23 cellular contexts compared by ENCODE assay signal in the genomic region with DNA sequence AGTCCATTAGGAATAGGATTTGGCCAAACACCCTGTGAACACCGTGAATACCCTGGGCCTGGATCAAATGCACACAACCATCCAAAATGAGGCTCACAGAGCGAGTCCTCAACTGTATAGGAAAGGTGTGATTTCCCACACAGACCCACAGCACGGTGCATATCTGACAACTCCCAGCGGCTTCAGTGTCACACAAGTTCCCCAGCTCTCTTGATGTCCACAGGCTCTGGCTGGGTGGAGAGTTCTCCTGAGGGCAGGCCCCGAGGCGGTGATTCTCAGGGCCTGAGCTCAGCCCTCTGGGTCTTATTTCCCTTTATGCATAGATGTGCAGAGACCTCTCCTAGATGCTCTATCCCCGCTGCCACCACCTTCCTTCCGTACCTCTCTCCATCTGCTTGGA.
A peak's percentile ranks its signal among the peaks of the same experiment; 100 is the strongest.
DNase-seq lines count a peak whose midpoint lies in the region; ATAC-seq and TF ChIP-seq lines count a peak whose summit lies in the region.
"Had no signal": no experiment of that assay in that cellular context is flagged by ENCODE, and none has a peak within 500 bp of the region (broad histone marks: within the 10 kb centered on the region; RNA-seq: fewer than 3 reads in every experiment).

No MANE protein-coding gene starts in this region.

- no peak overlapping the region for H2AFZ ChIP-seq in trophoblast cell (ENCODE audit: insufficient read depth, low read length, poor library complexity)

- no peak overlapping the region for H2BK120ac ChIP-seq in trophoblast cell (ENCODE audit: insufficient read depth, low read length, poor library complexity)

- POLR2A ChIA-PET in activated CD4-positive, alpha-beta memory T cell treated with anti-CD3 and anti-CD28 coated beads for 36 hours (lab: Charles Lee): no interaction called here

- H3K4me2 ChIP-seq in trophoblast cell (ENCODE audit: low read length): no peak overlapping the region

- H4K12ac ChIP-seq in trophoblast cell (ENCODE audit: low read depth, low read length): no peak overlapping the region

- no peaks in the 10 kb centered on the region for H3K27me3 ChIP-seq in right atrium auricular region
- H3K27me3 ChIP-seq in esophagus squamous epithelium: no peaks in the 10 kb centered on the region
- no peaks in the 10 kb centered on the region for H3K27me3 ChIP-seq in trophoblast cell (ENCODE audit: insufficient read depth, low read length)
- H3K27me3 ChIP-seq: BE2C, SJCRH30 had no signal

- CTCF ChIA-PET in activated CD4-positive, alpha-beta memory T cell treated with anti-CD3 and anti-CD28 coated beads for 36 hours (lab: Charles Lee): interaction anchor here (1.2 kb wide), 1 partner anchor 78 kb away, joined by 3 read pairs; no protein-coding TSS in a partner anchor

- H3K27ac ChIP-seq in right atrium auricular region: no peak overlapping the region
- H3K27ac ChIP-seq in esophagus squamous epithelium: peak overlapping the region in 3 of 4 donors; percentile 53 to 90 (median 72)
- H3K27ac ChIP-seq in trophoblast cell (ENCODE audit: low read depth, low read length): no peak overlapping the region
- H3K27ac ChIP-seq: SJCRH30 had no signal

- H3K27ac Mint-ChIP-seq in activated CD4-positive, alpha-beta memory T cell treated with anti-CD3 and anti-CD28 coated beads for 36 hours: no peak overlapping the region
- H3K27ac Mint-ChIP-seq in activated T-helper 1 cell treated with anti-CD3 and anti-CD28 coated beads, Interleukin-12 subunit alpha, Interleukin-12 subunit beta, Interleukin-2, Interleukin-4 antibody, amounts not matched to agents 30 ng/mL and 10 ng/mL and 1 ng/mL, durations not matched to agents 14 hours and 24 hours and 36 hours: no peak overlapping the region

- H3K9me3 ChIP-seq in right atrium auricular region (no peaks in the 10 kb centered on the region), esophagus squamous epithelium (no peaks in the 10 kb centered on the region), trophoblast cell (ENCODE audit: insufficient read depth, low read depth, low read length) (no peaks in the 10 kb centered on the region)
- H3K9me3 ChIP-seq: BE2C, SJCRH30 had no signal

- DNase-seq in left ventricle myocardium superior (peak; percentile 7), right atrium auricular region (ENCODE audit: low spot score) (no peak), esophagus squamous epithelium (lab: John Stamatoyannopoulos, UW) (no peak), trophoblast cell (peak; percentile 78 to 85)
- no peak for DNase-seq in activated CD4-positive, alpha-beta memory T cell treated with anti-CD3 and anti-CD28 coated beads for 36 hours
- no peak for DNase-seq in activated T-helper 1 cell treated with anti-CD3 and anti-CD28 coated beads, Interleukin-12 subunit alpha, Interleukin-12 subunit beta, Interleukin-2, Interleukin-4 antibody, amounts not matched to agents 30 ng/mL and 10 ng/mL and 1 ng/mL, durations not matched to agents 14 hours and 24 hours and 36 hours (ENCODE audit: low spot score)
- DNase-seq: 8988T; ACHN; BE2C; Kasumi-1; NCI-H1436; NCI-H187; NCI-H2081 treated with DMSO at 0.1 percent for 48 hours; NCI-H2171; NCI-H226; NCI-H524; NCI-H774; NK-92 treated with Interleukin-12 subunit alpha and Interleukin-12 subunit beta, amount 100 ng/mL, for 24 hours; PC-3; SJCRH30 had no signal

- H3K4me3 ChIP-seq in right atrium auricular region: no peak overlapping the region
- H3K4me3 ChIP-seq in esophagus squamous epithelium: no peak overlapping the region
- no peak overlapping the region for H3K4me3 ChIP-seq in trophoblast cell (ENCODE audit: low read depth, low read length)
- H3K4me3 ChIP-seq: K562, SJCRH30 had no signal

- H3K9me3 Mint-ChIP-seq in activated CD4-positive, alpha-beta memory T cell treated with anti-CD3 and anti-CD28 coated beads for 36 hours: no peaks in the 10 kb centered on the region
- no peaks in the 10 kb centered on the region for H3K9me3 Mint-ChIP-seq in activated T-helper 1 cell treated with anti-CD3 and anti-CD28 coated beads, Interleukin-12 subunit alpha, Interleukin-12 subunit beta, Interleukin-2, Interleukin-4 antibody, amounts not matched to agents 30 ng/mL and 10 ng/mL and 1 ng/mL, durations not matched to agents 14 hours and 24 hours and 36 hours

- H3K4me1 ChIP-seq in right atrium auricular region (peaks cover 0 to 38% of the 10 kb centered on the region in 2 donors), esophagus squamous epithelium (peaks cover 26 to 86% (median 33%) of the 10 kb centered on the region in 3 donors), trophoblast cell (ENCODE audit: control insufficient read depth in 1 of 2, insufficient read depth in 2 of 2, low read length in 2 of 2) (no peaks in the 10 kb centered on the region)
- H3K4me1 ChIP-seq: BE2C, SJCRH30 had no signal

- ATAC-seq in left ventricle myocardium superior (no peak), HG02678 (IDR thresholded peaks at IDR 0.05; ENCODE audit: unreplicated experiment) (no peak)
- ATAC-seq: K562, PC-3, Right ventricle myocardium inferior had no signal

- no peaks in the 10 kb centered on the region for H3K79me1 ChIP-seq in trophoblast cell (ENCODE audit: low read length)

- H3K23ac ChIP-seq in trophoblast cell (ENCODE audit: low read length): no peak overlapping the region

- H3K4me1 Mint-ChIP-seq in activated CD4-positive, alpha-beta memory T cell treated with anti-CD3 and anti-CD28 coated beads for 36 hours (ENCODE audit: low read depth): peaks cover 5% of the 10 kb centered on the region
- peaks cover 12% of the 10 kb centered on the region for H3K4me1 Mint-ChIP-seq in activated T-helper 1 cell treated with anti-CD3 and anti-CD28 coated beads, Interleukin-12 subunit alpha, Interleukin-12 subunit beta, Interleukin-2, Interleukin-4 antibody, amounts not matched to agents 30 ng/mL and 10 ng/mL and 1 ng/mL, durations not matched to agents 14 hours and 24 hours and 36 hours (ENCODE audit: low read depth)

- H3K79me2 ChIP-seq in trophoblast cell (ENCODE audit: control insufficient read depth, insufficient read depth, low read length, poor library complexity): no peaks in the 10 kb centered on the region

- H3K27me3 Mint-ChIP-seq in activated CD4-positive, alpha-beta memory T cell treated with anti-CD3 and anti-CD28 coated beads for 36 hours: no peaks in the 10 kb centered on the region
- peaks cover 2% of the 10 kb centered on the region for H3K27me3 Mint-ChIP-seq in activated T-helper 1 cell treated with anti-CD3 and anti-CD28 coated beads, Interleukin-12 subunit alpha, Interleukin-12 subunit beta, Interleukin-2, Interleukin-4 antibody, amounts not matched to agents 30 ng/mL and 10 ng/mL and 1 ng/mL, durations not matched to agents 14 hours and 24 hours and 36 hours (ENCODE audit: insufficient read depth)

- WGBS in esophagus squamous epithelium, 2 donors: 74 to 80% methylated on average over 3 to 8 of the region's 8 CpGs
- no CpG with 5 or more reads among the region's 8 CpGs for WGBS in trophoblast cell (ENCODE audit: extremely low coverage, insufficient coverage, insufficient read length)

- no peak overlapping the region for H2BK12ac ChIP-seq in trophoblast cell (ENCODE audit: low read length)

- H2BK5ac ChIP-seq in trophoblast cell (ENCODE audit: low read depth, low read length, poor library complexity): no peak overlapping the region

- no peak overlapping the region for H3K4ac ChIP-seq in trophoblast cell (ENCODE audit: low read depth, low read length)

- H3K36me3 ChIP-seq in right atrium auricular region: no peaks in the 10 kb centered on the region
- H3K36me3 ChIP-seq in esophagus squamous epithelium: peaks cover 0 to 28% (median 0%) of the 10 kb centered on the region in 3 donors
- no peaks in the 10 kb centered on the region for H3K36me3 ChIP-seq in trophoblast cell (ENCODE audit: control insufficient read depth in 1 of 2, insufficient read depth in 2 of 2, low read length in 2 of 2)
- H3K36me3 ChIP-seq: BE2C, SJCRH30 had no signal

- H4K91ac ChIP-seq in trophoblast cell (ENCODE audit: low read depth, low read length): no peak overlapping the region

- H3K4me3 Mint-ChIP-seq in activated CD4-positive, alpha-beta memory T cell treated with anti-CD3 and anti-CD28 coated beads for 36 hours: no peak overlapping the region
- H3K4me3 Mint-ChIP-seq in activated T-helper 1 cell treated with anti-CD3 and anti-CD28 coated beads, Interleukin-12 subunit alpha, Interleukin-12 subunit beta, Interleukin-2, Interleukin-4 antibody, amounts not matched to agents 30 ng/mL and 10 ng/mL and 1 ng/mL, durations not matched to agents 14 hours and 24 hours and 36 hours: no peak overlapping the region

- H4K8ac ChIP-seq in trophoblast cell (ENCODE audit: low read depth, low read length): no peak overlapping the region

- H2AK5ac ChIP-seq in trophoblast cell (ENCODE audit: low read length): no peak overlapping the region

- intact Hi-C loops in left ventricle myocardium superior (cut with micrococcal nuclease) (no loop called here), esophagus squamous epithelium (cut with DNase I) (no loop called here)
- intact Hi-C loops in activated CD4-positive, alpha-beta memory T cell treated with anti-CD3 and anti-CD28 coated beads for 36 hours (cut with micrococcal nuclease): no loop called here
- intact Hi-C loops in activated T-helper 1 cell treated with anti-CD3 and anti-CD28 coated beads, Interleukin-12 subunit alpha, Interleukin-12 subunit beta, Interleukin-2, Interleukin-4 antibody, amounts not matched to agents 30 ng/mL and 10 ng/mL and 1 ng/mL, durations not matched to agents 14 hours and 24 hours and 36 hours (cut with micrococcal nuclease): no loop called here

- no peak for TF ChIP-seq POLR2A in esophagus squamous epithelium (IDR thresholded peaks at IDR 0.05)

- no peak for TF ChIP-seq CTCF in right atrium auricular region (IDR thresholded peaks at IDR 0.05)
- no peak for TF ChIP-seq CTCF in esophagus squamous epithelium (IDR thresholded peaks at IDR 0.05)

- H3K36me3 Mint-ChIP-seq in activated CD4-positive, alpha-beta memory T cell treated with anti-CD3 and anti-CD28 coated beads for 36 hours: no peaks in the 10 kb centered on the region
- H3K36me3 Mint-ChIP-seq in activated T-helper 1 cell treated with anti-CD3 and anti-CD28 coated beads, Interleukin-12 subunit alpha, Interleukin-12 subunit beta, Interleukin-2, Interleukin-4 antibody, amounts not matched to agents 30 ng/mL and 10 ng/mL and 1 ng/mL, durations not matched to agents 14 hours and 24 hours and 36 hours (ENCODE audit: low read depth): peaks cover under 1% of the 10 kb centered on the region

- H3K9ac ChIP-seq in trophoblast cell (ENCODE audit: low read length): no peak overlapping the region

- no peak overlapping the region for H3K18ac ChIP-seq in trophoblast cell (ENCODE audit: low read length)

- no peak overlapping the region for H3K14ac ChIP-seq in trophoblast cell (ENCODE audit: low read length)

Comparison
In these comparisons a context has a peak if more than half of its experiments do, and no peak if none do; other contexts are left out.
1. DNase-seq: peak in left ventricle myocardium superior (single experiment) and trophoblast cell (2 of 2); none in right atrium auricular region (single experiment), esophagus squamous epithelium (single experiment), activated CD4-positive, alpha-beta memory T cell treated with anti-CD3 and anti-CD28 coated beads for 36 hours (single experiment) and activated T-helper 1 cell treated with anti-CD3 and anti-CD28 coated beads, Interleukin-12 subunit alpha, Interleukin-12 subunit beta, Interleukin-2, Interleukin-4 antibody, amounts not matched to agents 30 ng/mL and 10 ng/mL and 1 ng/mL, durations not matched to agents 14 hours and 24 hours and 36 hours (single experiment).
2. H3K27ac ChIP-seq: peak in esophagus squamous epithelium (3 of 4); none in right atrium auricular region (0 of 2) and trophoblast cell (single experiment).